8 cellular contexts compared by ENCODE assay signal in the genomic region with DNA sequence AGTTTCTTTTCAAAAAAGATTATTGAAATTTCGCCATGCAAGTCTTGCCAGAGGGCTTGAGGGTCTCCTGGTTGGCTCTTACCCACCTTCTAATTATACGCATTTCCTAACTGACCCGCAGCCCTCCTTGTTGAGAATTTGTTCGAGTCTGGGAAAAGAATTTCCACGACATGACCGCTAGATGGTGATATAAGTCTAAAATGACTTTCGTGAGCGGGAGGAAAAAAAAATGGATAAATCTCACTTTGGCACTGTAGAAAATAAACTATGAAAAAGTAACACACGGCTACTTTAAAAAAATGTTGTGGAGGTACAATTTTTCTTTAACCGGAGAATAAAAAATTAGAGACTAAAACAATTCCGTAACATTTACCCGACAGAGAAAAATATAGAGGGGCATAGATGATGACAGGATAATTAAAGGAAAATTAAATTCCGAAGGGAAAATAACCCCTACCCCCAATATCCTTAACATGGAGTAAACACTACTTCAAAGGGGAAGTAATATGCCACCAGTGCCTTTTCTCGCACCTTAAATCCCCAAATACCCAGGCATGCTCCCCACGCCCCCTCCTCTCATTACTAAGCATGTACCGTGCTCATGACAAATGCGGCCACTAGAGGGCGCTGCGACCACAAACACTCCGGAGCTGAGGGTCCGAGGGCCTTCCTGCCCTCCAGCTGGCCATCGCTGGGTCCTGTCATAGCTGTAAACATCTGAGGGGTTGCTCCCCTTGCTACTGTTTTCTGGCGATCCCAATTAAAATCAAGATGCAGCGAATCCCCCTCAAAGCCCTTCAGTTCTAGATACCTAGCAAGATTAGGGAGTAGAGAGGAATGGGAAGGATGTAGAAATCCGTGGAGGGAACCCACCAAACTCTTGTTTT.
DNase-seq lines count a peak whose midpoint lies in the region; ATAC-seq, FAIRE-seq and TF ChIP-seq lines count a peak whose summit lies in the region.

No MANE protein-coding gene starts in this region.

- peak; percentile 79 for ATAC-seq in GM21381 (IDR thresholded peaks at IDR 0.05; ENCODE audit: unreplicated experiment)
- no peak for ATAC-seq in HG03135 (IDR thresholded peaks at IDR 0.05; ENCODE audit: unreplicated experiment)

- DNase-seq in D721Med (ENCODE audit: insufficient read length, low spot score) (peak; percentile 77), LoVo (ENCODE audit: low spot score) (peak; percentile 65), RPMI8226 (peak; percentile 66), T47D (ENCODE audit: low read depth in 1 of 2, low spot score in 1 of 2) (peak; percentile 69 to 73), iris pigment epithelial cell (ENCODE audit: low read depth) (peak; percentile 46)
- DNase-seq in stimulated activated CD4-positive, alpha-beta T cell treated with anti-CD3 and anti-CD28 coated beads, Interleukin-2, amount 100 ng/mL, for 48 hours = peak; percentile 31 to 37

- TF ChIP-seq CTCF in D721Med (IDR thresholded peaks at IDR 0.05; ENCODE audit: insufficient read depth, missing control alignments) = peak; percentile 97

- in situ Hi-C loops in T47D (cut with HindIII; ENCODE audit: low pct_unique_long_range_greater_than_20kb, low sequenced_read_pairs) = no loop called here

- peak; percentile 86 for FAIRE-seq in D721Med (lab: Jason Lieb, UNC)
